ENCODE assay signal across 12 cellular contexts in genomic region chr1:32454726-32455125, GRCh38. TPM values are rescaled to one million over a fixed set of nuclear protein-coding genes. Genes with fewer than 3 reads are reported as not detected.
DNase-seq lines count a peak whose midpoint lies in the region; ATAC-seq and TF ChIP-seq lines count a peak whose summit lies in the region.
"Had no signal": no experiment of that assay in that cellular context is flagged by ENCODE, and none has a peak within 500 bp of the region (broad histone marks: within the 10 kb centered on the region; RNA-seq: fewer than 3 reads in every experiment).

No MANE protein-coding gene starts in this region.

- no peak for ATAC-seq in GM19023 (IDR thresholded peaks at IDR 0.05; ENCODE audit: unreplicated experiment)
- no peak for ATAC-seq in GM19035 (IDR thresholded peaks at IDR 0.05; ENCODE audit: unreplicated experiment)
- ATAC-seq: activated CD4-positive, CD25-positive, alpha-beta regulatory T cell treated with anti-CD3 and anti-CD28 coated beads, Interleukin-2, amount 50 U/mL, for 24 hours had no signal

- peak; percentile 45 for DNase-seq in LHCN-M2 (ENCODE audit: low read depth)
- DNase-seq in NCI-H345 (lab: John Stamatoyannopoulos, UW) = peak; percentile 78
- peak in 5 of 10 donors; percentile 32 to 68 (median 49) for DNase-seq in dorsolateral prefrontal cortex
- DNase-seq in posterior vena cava (ENCODE audit: low spot score) = peak; percentile 52
- no peak for DNase-seq in NCI-H446 (lab: John Stamatoyannopoulos, UW)
- DNase-seq: DND-41; Peyer's patch; stimulated activated CD4-positive, alpha-beta T cell treated with anti-CD3 and anti-CD28 coated beads, Interleukin-12 subunit alpha, Interleukin-12 subunit beta, amount 100 ng/mL, for 4 hours; stimulated activated naive CD4-positive, alpha-beta T cell had no signal

- no peak for TF ChIP-seq CTCF in dorsolateral prefrontal cortex (IDR thresholded peaks at IDR 0.05 in 54 of 56, conservative IDR thresholded peaks at IDR 0.05 in 2 of 56; ENCODE audit: low read depth in 1 of 56, partially characterized antibody in 56 of 56)

- peak overlapping the region in 33 of 59 donors; percentile 8 to 83 (median 50) for H3K27ac ChIP-seq in dorsolateral prefrontal cortex
- H3K27ac ChIP-seq: Peyer's patch had no signal

- H3K27me3 ChIP-seq in dorsolateral prefrontal cortex = no peaks in the 10 kb centered on the region
- H3K27me3 ChIP-seq: Peyer's patch had no signal

- intact Hi-C loops in dorsolateral prefrontal cortex (cut with DNase I) (loop anchor here in 1 of 2 donors (5.0 kb wide), 1 partner anchor 318 kb away; no protein-coding TSS in a partner anchor), posterior vena cava (cut with DNase I) (no loop called here)

- H3K4me3 ChIP-seq in dorsolateral prefrontal cortex = no peak overlapping the region
- H3K4me3 ChIP-seq: Peyer's patch had no signal

RNA-seq across cellular contexts. Expression of gene ZBTB8B, which starts 10.1 kb away (rescaled TPM):
- total RNA-seq in LHCN-M2 (2014; rRNA removed) (not detected in 2 replicates), dorsolateral prefrontal cortex (1 to 10 TPM in 115 of 120 experiments, under 1 TPM in 5; 0.64 to 4.2 (median 1.7) TPM), posterior vena cava (not detected)
- polyA plus RNA-seq in LHCN-M2 (2012) = 0.01 TPM

Comparison
In these comparisons a context has a peak if more than half of its experiments do, and no peak if none do; other contexts are left out.
1. DNase-seq: peak in LHCN-M2 (single experiment), NCI-H345 (single experiment) and posterior vena cava (single experiment); none in NCI-H446 (0 of 2).